ENCODE assay signal across 9 cellular contexts in the genomic region with DNA sequence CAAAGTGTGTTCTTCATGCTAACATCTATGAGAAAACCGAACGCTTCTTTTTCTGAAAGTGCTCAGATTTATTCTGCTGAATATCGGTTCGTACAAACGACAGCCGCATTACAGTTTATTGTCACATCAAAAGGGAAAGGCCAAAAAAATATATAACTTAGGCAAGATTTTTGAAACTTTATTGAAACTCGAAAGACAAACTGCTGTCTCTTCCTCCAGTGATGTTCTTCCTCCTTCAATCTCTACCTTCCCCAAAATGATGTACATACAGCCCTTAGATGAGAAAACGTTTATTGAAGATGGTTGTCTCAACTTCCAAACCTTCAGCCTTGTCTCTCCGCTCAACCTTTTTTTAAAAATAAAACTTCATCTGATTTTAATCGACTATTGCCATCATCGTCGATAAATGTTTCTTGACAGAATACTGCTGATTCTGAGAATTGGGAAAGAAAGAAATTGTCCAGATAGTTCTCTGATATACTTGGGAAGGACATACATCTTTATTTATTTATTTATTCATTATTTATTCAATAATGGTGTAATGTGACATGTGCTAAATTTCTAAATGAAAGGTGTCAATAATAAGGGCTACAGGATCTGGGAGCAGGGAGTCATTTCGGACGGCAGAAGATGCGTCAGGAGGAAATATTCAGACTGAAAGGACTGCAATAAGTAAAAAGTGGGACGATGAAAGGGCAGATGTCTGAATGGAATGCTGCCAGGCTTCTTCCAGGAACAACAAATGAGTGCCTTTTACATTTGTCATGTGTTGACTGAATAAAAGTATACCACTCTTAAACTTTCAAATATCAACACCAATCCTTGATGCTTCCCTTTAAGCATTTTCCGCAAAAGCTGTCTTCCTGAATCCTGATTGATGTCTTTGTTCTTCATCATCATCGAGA. TPM values are rescaled to one million over a fixed set of nuclear protein-coding genes. Genes with fewer than 3 reads are reported as not detected.
DNase-seq lines count a peak whose midpoint lies in the region.
"Had no signal": no experiment of that assay in that cellular context is flagged by ENCODE, and none has a peak within 500 bp of the region (broad histone marks: within the 10 kb centered on the region; RNA-seq: fewer than 3 reads in every experiment).

No MANE protein-coding gene starts in this region.

- peak overlapping the region; percentile 87 for H3K4me3 Mint-ChIP-seq in T-helper 2 cell treated with Interferon-gamma antibody and Interleukin-4, amounts not matched to agents 5 μg/mL and 100 μg/mL, for 36 hours
- peak overlapping the region; percentile 87 for H3K4me3 Mint-ChIP-seq in activated T-helper 2 cell treated with anti-CD3 and anti-CD28 coated beads, Interferon-gamma antibody, Interleukin-2, Interleukin-4, amounts not matched to agents 10 μg/mL and 5 μg/mL and 100 μg/mL, durations not matched to agents 14 hours and 24 hours and 36 hours (ENCODE audit: low read depth)

- peak overlapping the region; percentile 56 for H3K27ac ChIP-seq in substantia nigra (ENCODE audit: low read depth, low read length, poor library complexity, severe bottlenecking)

- peak overlapping the region; percentile 74 for H3K27ac Mint-ChIP-seq in T-helper 2 cell treated with Interferon-gamma antibody and Interleukin-4, amounts not matched to agents 5 μg/mL and 100 μg/mL, for 36 hours
- peak overlapping the region; percentile 36 for H3K27ac Mint-ChIP-seq in activated T-helper 2 cell treated with anti-CD3 and anti-CD28 coated beads, Interferon-gamma antibody, Interleukin-2, Interleukin-4, amounts not matched to agents 10 μg/mL and 5 μg/mL and 100 μg/mL, durations not matched to agents 14 hours and 24 hours and 36 hours

- intact Hi-C loops in activated T-helper 2 cell treated with anti-CD3 and anti-CD28 coated beads, Interferon-gamma antibody, Interleukin-2, Interleukin-4, amounts not matched to agents 10 μg/mL and 5 μg/mL and 100 μg/mL, durations not matched to agents 14 hours and 24 hours and 36 hours (cut with micrococcal nuclease): loop anchor here (1.0 to 10.0 kb wide), 4 partner anchors 278 to 472 kb away; a partner anchor contains a TSS

- DNase-seq in T-helper 2 cell treated with Interferon-gamma antibody and Interleukin-4, amounts not matched to agents 5 μg/mL and 100 μg/mL, for 36 hours (ENCODE audit: low spot score): no peak
- no peak for DNase-seq in T-helper 2 cell
- no peak for DNase-seq in activated T-helper 2 cell treated with anti-CD3 and anti-CD28 coated beads, Interferon-gamma antibody, Interleukin-2, Interleukin-4, amounts not matched to agents 10 μg/mL and 5 μg/mL and 100 μg/mL, durations not matched to agents 14 hours and 24 hours and 36 hours (ENCODE audit: low spot score)
- peak; percentile 64 for DNase-seq in islet precursor cell
- DNase-seq in substantia nigra (lab: John Stamatoyannopoulos, UW): no peak
- no peak for DNase-seq in stimulated activated CD4-positive, alpha-beta T cell treated with anti-CD3 and anti-CD28 coated beads, Interleukin-4, amount 100 ng/mL, for 1 hour
- DNase-seq in activated CD4-positive, CD25-positive, alpha-beta regulatory T cell treated with anti-CD3 and anti-CD28 coated beads, Interleukin-2, amount 50 U/mL, for 72 hours: no peak
- DNase-seq in DMS153 treated with DMSO at 0.1 percent for 48 hours (lab: John Stamatoyannopoulos, UW; ENCODE audit: unreplicated experiment): no peak
- DNase-seq: DMS79 treated with DMSO at 0.1 percent for 48 hours had no signal

- no peaks in the 10 kb centered on the region for H3K9me3 Mint-ChIP-seq in T-helper 2 cell treated with Interferon-gamma antibody and Interleukin-4, amounts not matched to agents 5 μg/mL and 100 μg/mL, for 36 hours
- no peaks in the 10 kb centered on the region for H3K9me3 Mint-ChIP-seq in activated T-helper 2 cell treated with anti-CD3 and anti-CD28 coated beads, Interferon-gamma antibody, Interleukin-2, Interleukin-4, amounts not matched to agents 10 μg/mL and 5 μg/mL and 100 μg/mL, durations not matched to agents 14 hours and 24 hours and 36 hours

- peaks cover 22% of the 10 kb centered on the region for H3K27me3 Mint-ChIP-seq in T-helper 2 cell treated with Interferon-gamma antibody and Interleukin-4, amounts not matched to agents 5 μg/mL and 100 μg/mL, for 36 hours (ENCODE audit: low read depth)
- peaks cover 7% of the 10 kb centered on the region for H3K27me3 Mint-ChIP-seq in activated T-helper 2 cell treated with anti-CD3 and anti-CD28 coated beads, Interferon-gamma antibody, Interleukin-2, Interleukin-4, amounts not matched to agents 10 μg/mL and 5 μg/mL and 100 μg/mL, durations not matched to agents 14 hours and 24 hours and 36 hours (ENCODE audit: low read depth)

- H3K36me3 Mint-ChIP-seq in T-helper 2 cell treated with Interferon-gamma antibody and Interleukin-4, amounts not matched to agents 5 μg/mL and 100 μg/mL, for 36 hours (ENCODE audit: low read depth): peaks cover 1% of the 10 kb centered on the region
- peaks cover 4% of the 10 kb centered on the region for H3K36me3 Mint-ChIP-seq in activated T-helper 2 cell treated with anti-CD3 and anti-CD28 coated beads, Interferon-gamma antibody, Interleukin-2, Interleukin-4, amounts not matched to agents 10 μg/mL and 5 μg/mL and 100 μg/mL, durations not matched to agents 14 hours and 24 hours and 36 hours (ENCODE audit: low read depth)

- peaks cover 33% of the 10 kb centered on the region for H3K4me1 Mint-ChIP-seq in T-helper 2 cell treated with Interferon-gamma antibody and Interleukin-4, amounts not matched to agents 5 μg/mL and 100 μg/mL, for 36 hours (ENCODE audit: low read depth)
- H3K4me1 Mint-ChIP-seq in activated T-helper 2 cell treated with anti-CD3 and anti-CD28 coated beads, Interferon-gamma antibody, Interleukin-2, Interleukin-4, amounts not matched to agents 10 μg/mL and 5 μg/mL and 100 μg/mL, durations not matched to agents 14 hours and 24 hours and 36 hours (ENCODE audit: low read depth): peaks cover 28% of the 10 kb centered on the region

RNA-seq across cellular contexts. Expression of a gene that starts 0.8 kb away (rescaled TPM):
- total RNA-seq in activated T-helper 2 cell treated with anti-CD3 and anti-CD28 coated beads, Interferon-gamma antibody, Interleukin-2, Interleukin-4, amounts not matched to agents 10 μg/mL and 5 μg/mL and 100 μg/mL, durations not matched to agents 14 hours and 24 hours and 36 hours: 13.1 and 14.8 TPM in 2 replicates
